8 cellular contexts compared by ENCODE assay signal in the genomic region with DNA sequence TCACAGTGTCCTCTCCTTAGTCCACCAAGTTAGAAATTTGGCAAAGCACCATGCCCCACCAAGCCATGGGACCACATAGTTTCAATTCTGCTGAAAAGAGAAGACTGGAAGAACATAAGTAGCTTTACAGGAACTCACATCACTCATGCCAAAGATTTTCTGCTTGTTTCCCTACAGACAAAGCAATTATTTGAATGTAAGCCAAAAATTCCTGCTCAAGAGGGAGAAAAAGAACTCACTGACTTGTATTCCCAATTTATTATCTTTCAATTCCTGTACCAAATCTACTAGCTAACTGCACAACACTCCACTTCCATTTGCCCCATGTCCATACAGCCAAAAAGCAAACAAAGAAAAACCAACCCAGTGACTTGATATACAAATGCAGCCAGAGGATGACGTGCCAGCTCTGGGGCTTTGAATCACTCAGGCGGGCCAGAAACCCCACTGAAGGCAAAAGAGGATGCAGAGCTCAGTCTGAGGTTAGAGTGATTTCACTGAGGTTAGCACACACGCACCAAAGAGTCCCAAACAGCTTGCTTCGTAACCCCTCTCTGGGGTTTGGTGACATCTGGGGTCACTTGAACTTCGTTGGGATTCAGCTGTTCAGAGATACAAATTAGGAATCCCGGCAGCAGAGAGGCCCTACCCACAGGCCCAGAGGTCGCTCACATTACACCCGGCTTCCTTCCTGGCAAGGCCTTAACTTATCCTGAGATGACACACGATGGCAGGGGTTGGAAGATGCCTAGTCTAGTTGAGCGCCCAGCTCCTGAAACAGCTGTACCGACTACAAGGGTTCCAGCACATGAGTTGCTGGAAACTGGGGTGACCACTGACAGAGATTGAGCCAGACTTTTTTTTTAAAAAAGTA. TPM values are rescaled to one million over a fixed set of nuclear protein-coding genes. Genes with fewer than 3 reads are reported as not detected.
DNase-seq lines count a peak whose midpoint lies in the region; ATAC-seq and TF ChIP-seq lines count a peak whose summit lies in the region.

No MANE protein-coding gene starts in this region.

- H3K4me3 ChIP-seq in body of pancreas: no peak overlapping the region
- peak overlapping the region; percentile 82 to 86 for H3K4me3 ChIP-seq in left lung

- intact Hi-C loops in body of pancreas (cut with DNase I): no loop called here
- intact Hi-C loops in left lung (cut with DNase I): no loop called here

- H3K27ac ChIP-seq in body of pancreas (peak overlapping the region in 1 of 4 donors; percentile 62), left lung (peak overlapping the region; percentile 83 to 86)

- H3K36me3 ChIP-seq in body of pancreas (replicated peaks in 1 of 2; ENCODE audit: insufficient read depth in 1 of 2, low read depth in 2 of 2) (no peaks in the 10 kb centered on the region), left lung (no peaks in the 10 kb centered on the region)

- WGBS in body of pancreas, 2 donors: 54 to 62% methylated on average over 10 to 11 of the region's 11 CpGs

- no peaks in the 10 kb centered on the region for H3K9me3 ChIP-seq in body of pancreas
- no peaks in the 10 kb centered on the region for H3K9me3 ChIP-seq in left lung

- no peak for TF ChIP-seq POLR2A in body of pancreas (IDR thresholded peaks at IDR 0.05)

- peak; percentile 31 for ATAC-seq in GM19025 (IDR thresholded peaks at IDR 0.05; ENCODE audit: low read depth, unreplicated experiment)
- peak; percentile 41 for ATAC-seq in HG03139 (IDR thresholded peaks at IDR 0.05; ENCODE audit: unreplicated experiment)
- peak; percentile 38 for ATAC-seq in body of pancreas
- peak; percentile 29 for ATAC-seq in left lung

- H3K4me1 ChIP-seq in body of pancreas (peaks cover 13% of the 10 kb centered on the region), left lung (peaks cover 16 to 70% of the 10 kb centered on the region in 2 donors)

- DNase-seq in AG08395 (ENCODE audit: low spot score) (peak; percentile 78), T-helper 22 cell (ENCODE audit: low read depth) (peak; percentile 79), body of pancreas (peak; percentile 20 to 61 (median 32)), left lung (peak in 1 of 2 donors; percentile 62), NCI-H748 (lab: John Stamatoyannopoulos, UW; ENCODE audit: unreplicated experiment) (no peak)
- peak; percentile 56 to 74 (median 62) for DNase-seq in stimulated activated CD4-positive, alpha-beta T cell treated with anti-CD3 and anti-CD28 coated beads, TNF-alpha, amount 100 ng/mL, for 24 hours (ENCODE audit: low read depth in 3 of 3)

- peaks cover 0 to 9% of the 10 kb centered on the region in 2 donors for H3K27me3 ChIP-seq in body of pancreas
- no peaks in the 10 kb centered on the region for H3K27me3 ChIP-seq in left lung

- TF ChIP-seq CTCF in body of pancreas (IDR thresholded peaks at IDR 0.05): no peak
- no peak for TF ChIP-seq CTCF in left lung (IDR thresholded peaks at IDR 0.05)

RNA-seq across cellular contexts. Expression of gene RFTN1, which starts 1.7 kb away (rescaled TPM):
- 10 to 100 TPM in 1 of 2 donors, 1 to 10 TPM in 1; 6.5 to 28.0 TPM for total RNA-seq in body of pancreas
- 10 to 100 TPM; 47.2 to 85.1 TPM for total RNA-seq in left lung

Comparison
In these comparisons a context has a peak if more than half of its experiments do, and no peak if none do; other contexts are left out.
1. H3K4me3 ChIP-seq: peak in left lung (2 of 2); none in body of pancreas (0 of 2).
2. Peak in every context shown above with its lines, with median percentiles within 50 percentile points of each other: ATAC-seq.